ENCODE assay signal across 1 cellular context in the genomic region with DNA sequence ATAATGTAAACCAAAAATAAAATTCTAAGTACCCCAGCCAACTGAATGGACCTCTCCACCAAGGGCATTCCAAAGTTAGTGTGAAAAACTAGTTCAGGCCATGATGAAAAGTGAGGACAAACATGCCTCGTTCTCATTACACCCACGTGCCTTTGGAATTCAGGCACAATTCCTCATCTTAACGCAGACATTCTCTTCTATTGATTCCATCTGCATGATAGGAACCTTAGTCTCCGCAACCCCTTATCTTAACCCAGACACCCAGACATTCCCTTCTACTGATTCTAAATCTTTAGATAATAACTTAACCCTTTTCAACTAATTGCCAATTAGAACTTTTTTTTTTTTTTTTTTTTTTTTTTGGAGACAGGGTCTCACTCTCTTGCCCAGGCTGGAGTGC.
TF ChIP-seq lines count a peak whose summit lies in the region.

No MANE protein-coding gene starts in this region.

TF ChIP-seq in K562, 482 proteins besides CTCF, POLR2A, EP300 and RAD21 (continued from another document and continues in another):
- TF ChIP-seq, protein P1, sequence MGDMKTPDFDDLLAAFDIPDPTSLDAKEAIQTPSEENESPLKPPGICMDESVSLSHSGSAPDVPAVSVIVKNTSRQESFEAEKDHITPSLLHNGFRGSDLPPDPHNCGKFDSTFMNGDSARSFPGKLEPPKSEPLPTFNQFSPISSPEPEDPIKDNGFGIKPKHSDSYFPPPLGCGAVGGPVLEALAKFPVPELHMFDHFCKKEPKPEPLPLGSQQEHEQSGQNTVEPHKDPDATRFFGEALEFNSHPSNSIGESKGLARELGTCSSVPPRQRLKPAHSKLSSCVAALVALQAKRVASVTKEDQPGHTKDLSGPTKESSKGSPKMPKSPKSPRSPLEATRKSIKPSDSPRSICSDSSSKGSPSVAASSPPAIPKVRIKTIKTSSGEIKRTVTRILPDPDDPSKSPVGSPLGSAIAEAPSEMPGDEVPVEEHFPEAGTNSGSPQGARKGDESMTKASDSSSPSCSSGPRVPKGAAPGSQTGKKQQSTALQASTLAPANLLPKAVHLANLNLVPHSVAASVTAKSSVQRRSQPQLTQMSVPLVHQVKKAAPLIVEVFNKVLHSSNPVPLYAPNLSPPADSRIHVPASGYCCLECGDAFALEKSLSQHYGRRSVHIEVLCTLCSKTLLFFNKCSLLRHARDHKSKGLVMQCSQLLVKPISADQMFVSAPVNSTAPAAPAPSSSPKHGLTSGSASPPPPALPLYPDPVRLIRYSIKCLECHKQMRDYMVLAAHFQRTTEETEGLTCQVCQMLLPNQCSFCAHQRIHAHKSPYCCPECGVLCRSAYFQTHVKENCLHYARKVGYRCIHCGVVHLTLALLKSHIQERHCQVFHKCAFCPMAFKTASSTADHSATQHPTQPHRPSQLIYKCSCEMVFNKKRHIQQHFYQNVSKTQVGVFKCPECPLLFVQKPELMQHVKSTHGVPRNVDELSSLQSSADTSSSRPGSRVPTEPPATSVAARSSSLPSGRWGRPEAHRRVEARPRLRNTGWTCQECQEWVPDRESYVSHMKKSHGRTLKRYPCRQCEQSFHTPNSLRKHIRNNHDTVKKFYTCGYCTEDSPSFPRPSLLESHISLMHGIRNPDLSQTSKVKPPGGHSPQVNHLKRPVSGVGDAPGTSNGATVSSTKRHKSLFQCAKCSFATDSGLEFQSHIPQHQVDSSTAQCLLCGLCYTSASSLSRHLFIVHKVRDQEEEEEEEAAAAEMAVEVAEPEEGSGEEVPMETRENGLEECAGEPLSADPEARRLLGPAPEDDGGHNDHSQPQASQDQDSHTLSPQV (IDR thresholded peaks at IDR 0.05), result peak; percentile 44; the same call in 1 of the 2 replicates
- TF ChIP-seq ZKSCAN8 (CRISPR knock-in tag; IDR thresholded peaks at IDR 0.05) (no peak), ZNF165 (CRISPR knock-in tag; IDR thresholded peaks at IDR 0.05; ENCODE audit: borderline replicate concordance) (no peak), ZNF274 (IDR thresholded peaks at IDR 0.05; ENCODE audit: borderline replicate concordance, low read depth, low read length) (no peak), HNRNPK (IDR thresholded peaks at IDR 0.05; ENCODE audit: low read depth, low read length, poor library complexity, severe bottlenecking) (no peak), TSC22D4 (tag; IDR thresholded peaks at IDR 0.05) (no peak), NFIC (IDR thresholded peaks at IDR 0.05) (no peak), IRF2 (CRISPR knock-in tag; IDR thresholded peaks at IDR 0.05) (no peak), ZZZ3 (IDR thresholded peaks at IDR 0.05) (no peak), ZNF23 (CRISPR knock-in tag; IDR thresholded peaks at IDR 0.05) (no peak), PCBP1 (IDR thresholded peaks at IDR 0.05; ENCODE audit: low read depth, low read length, poor library complexity, severe bottlenecking) (no peak), CCAR2 (IDR thresholded peaks at IDR 0.05; ENCODE audit: low read depth, low read length) (no peak), NCOA2 (IDR thresholded peaks at IDR 0.05; ENCODE audit: partially characterized antibody in 2 of 2) (no peak), STAG1 (CRISPR knock-in tag; IDR thresholded peaks at IDR 0.05; ENCODE audit: borderline replicate concordance) (no peak), NR4A1 (CRISPR knock-in tag; IDR thresholded peaks at IDR 0.05) (no peak), NR4A1 (tag; IDR thresholded peaks at IDR 0.05) (peak; percentile 64; the same call in 1 of the 2 replicates), ERF (CRISPR knock-in tag; IDR thresholded peaks at IDR 0.05) (no peak), TBP (optimal IDR thresholded peaks at IDR 0.05; ENCODE audit: low read depth, low read length) (no peak), BHLHE40 (IDR thresholded peaks at IDR 0.05; ENCODE audit: low read length) (peak; percentile 22; the same call in 1 of the 2 replicates), FIP1L1 (IDR thresholded peaks at IDR 0.05; ENCODE audit: low read depth, low read length, poor library complexity, severe bottlenecking) (no peak), ZNF584 (CRISPR knock-in tag; IDR thresholded peaks at IDR 0.05; ENCODE audit: low read depth) (no peak), TAF15 (IDR thresholded peaks at IDR 0.05; ENCODE audit: low read depth, low read length) (no peak), CEBPG (CRISPR knock-in tag; IDR thresholded peaks at IDR 0.05) (no peak), CEBPG (tag; conservative IDR thresholded peaks at IDR 0.05 in 1 of 2, IDR thresholded peaks at IDR 0.05 in 1 of 2) (no peak), HMG20B (CRISPR knock-in tag; IDR thresholded peaks at IDR 0.05) (no peak), ILF3 (IDR thresholded peaks at IDR 0.05; ENCODE audit: borderline replicate concordance) (no peak), CBX1 (IDR thresholded peaks at IDR 0.05; ENCODE audit: low read depth) (no peak), ZNF444 (CRISPR knock-in tag; IDR thresholded peaks at IDR 0.05) (no peak), RCOR1 (IDR thresholded peaks at IDR 0.05; ENCODE audit: borderline replicate concordance in 1 of 2, low read depth in 2 of 2, low read length in 2 of 2) (peak in 1 of 2 experiments; percentile 39; a peak in 1 of 4 replicates), ZFPM2 (CRISPR knock-in tag; IDR thresholded peaks at IDR 0.05) (no peak), YBX1 (IDR thresholded peaks at IDR 0.05) (no peak), PHF20 (IDR thresholded peaks at IDR 0.05; ENCODE audit: partially characterized antibody) (no peak), KLF6 (CRISPR knock-in tag; IDR thresholded peaks at IDR 0.05; ENCODE audit: borderline replicate concordance) (no peak), EGR1 (conservative IDR thresholded peaks at IDR 0.05) (peak; percentile 47), TEAD4 (IDR thresholded peaks at IDR 0.05; ENCODE audit: low read length) (peak; percentile 51), TEAD4 (CRISPR knock-in tag; IDR thresholded peaks at IDR 0.05; ENCODE audit: borderline replicate concordance) (no peak), ZNF121 (CRISPR knock-in tag; conservative IDR thresholded peaks at IDR 0.05) (no peak), CXXC5 (CRISPR knock-in tag; IDR thresholded peaks at IDR 0.05) (peak; percentile 52), NCOA4 (IDR thresholded peaks at IDR 0.05; ENCODE audit: partially characterized antibody) (no peak), EP400 (IDR thresholded peaks at IDR 0.05) (no peak), DIDO1 (tag; IDR thresholded peaks at IDR 0.05; ENCODE audit: low read depth) (no peak), NEUROD1 (IDR thresholded peaks at IDR 0.05; ENCODE audit: borderline replicate concordance, low read depth, low read length, partially characterized antibody) (no peak), GTF2F1 (IDR thresholded peaks at IDR 0.05; ENCODE audit: low read depth, low read length) (no peak), ZNF316 (IDR thresholded peaks at IDR 0.05) (no peak), SAFB2 (IDR thresholded peaks at IDR 0.05; ENCODE audit: borderline replicate concordance, low read depth, low read length, severe bottlenecking) (no peak), CBFB (CRISPR knock-in tag; IDR thresholded peaks at IDR 0.05) (no peak), SIRT6 (IDR thresholded peaks at IDR 0.05; ENCODE audit: low read depth, low read length) (no peak)
- TF ChIP-seq, protein P2, sequence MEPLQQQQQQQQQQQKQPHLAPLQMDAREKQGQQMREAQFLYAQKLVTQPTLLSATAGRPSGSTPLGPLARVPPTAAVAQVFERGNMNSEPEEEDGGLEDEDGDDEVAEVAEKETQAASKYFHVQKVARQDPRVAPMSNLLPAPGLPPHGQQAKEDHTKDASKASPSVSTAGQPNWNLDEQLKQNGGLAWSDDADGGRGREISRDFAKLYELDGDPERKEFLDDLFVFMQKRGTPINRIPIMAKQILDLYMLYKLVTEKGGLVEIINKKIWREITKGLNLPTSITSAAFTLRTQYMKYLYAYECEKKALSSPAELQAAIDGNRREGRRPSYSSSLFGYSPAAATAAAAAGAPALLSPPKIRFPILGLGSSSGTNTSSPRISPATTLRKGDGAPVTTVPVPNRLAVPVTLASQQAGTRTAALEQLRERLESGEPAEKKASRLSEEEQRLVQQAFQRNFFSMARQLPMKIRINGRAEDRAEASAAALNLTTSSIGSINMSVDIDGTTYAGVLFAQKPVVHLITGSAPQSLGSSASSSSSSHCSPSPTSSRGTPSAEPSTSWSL (CRISPR knock-in tag; IDR thresholded peaks at IDR 0.05; ENCODE audit: borderline replicate concordance), result no peak
- TF ChIP-seq, protein P3, sequence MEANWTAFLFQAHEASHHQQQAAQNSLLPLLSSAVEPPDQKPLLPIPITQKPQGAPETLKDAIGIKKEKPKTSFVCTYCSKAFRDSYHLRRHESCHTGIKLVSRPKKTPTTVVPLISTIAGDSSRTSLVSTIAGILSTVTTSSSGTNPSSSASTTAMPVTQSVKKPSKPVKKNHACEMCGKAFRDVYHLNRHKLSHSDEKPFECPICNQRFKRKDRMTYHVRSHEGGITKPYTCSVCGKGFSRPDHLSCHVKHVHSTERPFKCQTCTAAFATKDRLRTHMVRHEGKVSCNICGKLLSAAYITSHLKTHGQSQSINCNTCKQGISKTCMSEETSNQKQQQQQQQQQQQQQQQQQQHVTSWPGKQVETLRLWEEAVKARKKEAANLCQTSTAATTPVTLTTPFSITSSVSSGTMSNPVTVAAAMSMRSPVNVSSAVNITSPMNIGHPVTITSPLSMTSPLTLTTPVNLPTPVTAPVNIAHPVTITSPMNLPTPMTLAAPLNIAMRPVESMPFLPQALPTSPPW (CRISPR knock-in tag; IDR thresholded peaks at IDR 0.05), result 0 out of 2 replicates have a peak, but pooled peaks have one; percentile 3
- TF ChIP-seq, protein P4, sequence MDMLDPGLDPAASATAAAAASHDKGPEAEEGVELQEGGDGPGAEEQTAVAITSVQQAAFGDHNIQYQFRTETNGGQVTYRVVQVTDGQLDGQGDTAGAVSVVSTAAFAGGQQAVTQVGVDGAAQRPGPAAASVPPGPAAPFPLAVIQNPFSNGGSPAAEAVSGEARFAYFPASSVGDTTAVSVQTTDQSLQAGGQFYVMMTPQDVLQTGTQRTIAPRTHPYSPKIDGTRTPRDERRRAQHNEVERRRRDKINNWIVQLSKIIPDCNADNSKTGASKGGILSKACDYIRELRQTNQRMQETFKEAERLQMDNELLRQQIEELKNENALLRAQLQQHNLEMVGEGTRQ (CRISPR knock-in tag; IDR thresholded peaks at IDR 0.05), result no peak
- TF ChIP-seq, protein P5, sequence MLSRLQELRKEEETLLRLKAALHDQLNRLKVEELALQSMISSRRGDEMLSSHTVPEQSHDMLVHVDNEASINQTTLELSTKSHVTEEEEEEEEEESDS (CRISPR knock-in tag; IDR thresholded peaks at IDR 0.05), result no peak
- TF ChIP-seq, protein P6, sequence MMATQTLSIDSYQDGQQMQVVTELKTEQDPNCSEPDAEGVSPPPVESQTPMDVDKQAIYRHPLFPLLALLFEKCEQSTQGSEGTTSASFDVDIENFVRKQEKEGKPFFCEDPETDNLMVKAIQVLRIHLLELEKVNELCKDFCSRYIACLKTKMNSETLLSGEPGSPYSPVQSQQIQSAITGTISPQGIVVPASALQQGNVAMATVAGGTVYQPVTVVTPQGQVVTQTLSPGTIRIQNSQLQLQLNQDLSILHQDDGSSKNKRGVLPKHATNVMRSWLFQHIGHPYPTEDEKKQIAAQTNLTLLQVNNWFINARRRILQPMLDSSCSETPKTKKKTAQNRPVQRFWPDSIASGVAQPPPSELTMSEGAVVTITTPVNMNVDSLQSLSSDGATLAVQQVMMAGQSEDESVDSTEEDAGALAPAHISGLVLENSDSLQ (IDR thresholded peaks at IDR 0.05), result no peak
- TF ChIP-seq, protein P7, sequence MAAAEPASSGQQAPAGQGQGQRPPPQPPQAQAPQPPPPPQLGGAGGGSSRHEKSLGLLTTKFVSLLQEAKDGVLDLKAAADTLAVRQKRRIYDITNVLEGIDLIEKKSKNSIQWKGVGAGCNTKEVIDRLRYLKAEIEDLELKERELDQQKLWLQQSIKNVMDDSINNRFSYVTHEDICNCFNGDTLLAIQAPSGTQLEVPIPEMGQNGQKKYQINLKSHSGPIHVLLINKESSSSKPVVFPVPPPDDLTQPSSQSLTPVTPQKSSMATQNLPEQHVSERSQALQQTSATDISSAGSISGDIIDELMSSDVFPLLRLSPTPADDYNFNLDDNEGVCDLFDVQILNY (CRISPR knock-in tag; IDR thresholded peaks at IDR 0.05), result no peak
- TF ChIP-seq, protein P8, sequence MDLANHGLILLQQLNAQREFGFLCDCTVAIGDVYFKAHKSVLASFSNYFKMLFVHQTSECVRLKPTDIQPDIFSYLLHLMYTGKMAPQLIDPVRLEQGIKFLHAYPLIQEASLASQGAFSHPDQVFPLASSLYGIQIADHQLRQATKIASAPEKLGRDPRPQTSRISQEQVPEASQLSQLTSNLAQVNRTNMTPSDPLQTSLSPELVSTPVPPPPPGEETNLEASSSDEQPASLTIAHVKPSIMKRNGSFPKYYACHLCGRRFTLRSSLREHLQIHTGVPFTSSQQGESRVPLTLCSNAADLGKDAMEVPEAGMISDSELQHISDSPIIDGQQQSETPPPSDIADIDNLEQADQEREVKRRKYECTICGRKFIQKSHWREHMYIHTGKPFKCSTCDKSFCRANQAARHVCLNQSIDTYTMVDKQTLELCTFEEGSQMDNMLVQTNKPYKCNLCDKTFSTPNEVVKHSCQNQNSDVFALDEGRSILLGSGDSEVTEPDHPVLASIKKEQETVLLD (IDR thresholded peaks at IDR 0.05), result 0 out of 2 replicates have a peak, but pooled peaks have one; percentile 41
